In the genomic region with DNA sequence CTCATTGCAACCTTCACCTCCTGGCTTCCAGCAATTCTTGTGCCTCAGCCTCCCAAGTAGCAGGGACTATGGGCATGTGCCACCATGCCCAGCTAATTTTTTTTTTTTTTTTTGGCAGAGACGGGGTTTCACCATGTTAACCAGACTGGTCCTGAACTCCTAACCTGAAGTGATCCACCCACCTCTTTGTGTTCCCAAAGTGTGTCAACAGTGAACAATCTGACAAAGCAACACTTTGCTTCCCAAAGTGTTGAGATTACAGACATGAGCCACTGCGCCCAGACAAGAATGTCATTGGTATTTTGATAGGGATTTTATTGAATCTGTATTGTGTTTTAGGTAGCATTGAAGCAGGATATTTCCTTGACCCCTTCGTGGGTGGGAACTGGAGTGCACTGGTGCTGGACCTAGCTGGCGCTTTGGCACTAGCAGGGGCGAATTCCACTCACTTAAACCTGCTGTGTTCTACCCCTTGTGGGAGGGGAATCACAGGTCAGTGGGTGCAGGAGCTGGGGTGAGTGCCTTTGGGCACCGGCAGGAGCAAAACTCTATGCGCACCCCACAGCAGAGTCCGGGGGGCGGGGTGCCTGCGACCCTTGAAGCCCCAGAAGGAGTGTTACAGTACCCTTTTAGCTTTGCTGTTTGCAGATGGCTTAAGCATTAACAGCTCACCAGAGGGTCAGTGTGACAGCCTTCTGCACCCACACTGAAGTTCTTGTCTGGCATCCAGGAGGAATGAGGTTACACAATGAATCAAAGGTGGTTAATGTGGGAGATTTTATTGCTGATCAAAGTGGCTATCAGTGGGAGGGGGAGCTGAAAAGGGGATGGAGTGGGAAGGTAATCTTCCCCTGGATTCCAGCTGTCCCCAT, we compare ENCODE assay signal across 10 cellular contexts.
"Had no signal": no experiment of that assay in that cellular context is flagged by ENCODE, and none has a peak within 500 bp of the region (broad histone marks: within the 10 kb centered on the region; RNA-seq: fewer than 3 reads in every experiment).

No MANE protein-coding gene starts in this region.

- H3K9me3 ChIP-seq: HAP-1 had no signal

- H3K27ac Mint-ChIP-seq: HFFc6, IgD-negative memory B cell had no signal

- ATAC-seq: HCT116 had no signal

- H3K9me3 Mint-ChIP-seq: HFFc6 had no signal

- H3K4me1 ChIP-seq: HAP-1 had no signal

- H3K36me3 Mint-ChIP-seq: IgD-negative memory B cell had no signal

- H3K4me3 Mint-ChIP-seq: HFFc6, IgD-negative memory B cell had no signal

- H3K27ac ChIP-seq: GM23248, KMS-11 had no signal

- H3K4me2 ChIP-seq: KMS-11 had no signal

- DNase-seq: GM23248, GOT3, H7, HFFc6, KBM-7 had no signal

- H3K9ac ChIP-seq: GM23248, KMS-11 had no signal

- FAIRE-seq: HTR-8/SVneo had no signal

- H2AFZ ChIP-seq: GM23248 had no signal

- H3K36me3 ChIP-seq: HAP-1 had no signal

- H3K4me3 ChIP-seq: GM23248, HAP-1 had no signal
